ENCODE assay signal across 9 cellular contexts in the genomic region with DNA sequence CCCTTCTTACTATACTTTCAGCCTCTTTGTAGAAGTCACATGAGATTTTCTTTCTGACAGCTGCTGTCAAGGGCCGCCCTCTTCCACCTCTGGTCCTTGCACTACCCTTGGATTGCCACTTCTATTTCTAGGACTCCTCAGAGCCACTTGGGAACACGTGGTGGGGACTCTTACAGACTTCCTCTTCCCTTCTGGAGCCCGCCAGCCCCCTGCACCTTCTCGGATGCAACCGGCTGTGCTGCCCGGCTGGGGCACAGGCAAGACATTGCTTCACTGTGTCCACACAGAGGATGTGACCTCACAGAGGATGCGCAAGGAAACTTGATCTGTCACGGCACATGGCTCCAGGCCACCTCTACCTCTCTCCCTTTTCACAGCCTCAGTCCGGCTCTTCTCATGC. TPM values are rescaled to one million over a fixed set of nuclear protein-coding genes. Genes with fewer than 3 reads are reported as not detected.
DNase-seq lines count a peak whose midpoint lies in the region; ATAC-seq and TF ChIP-seq lines count a peak whose summit lies in the region.
"Had no signal": no experiment of that assay in that cellular context is flagged by ENCODE, and none has a peak within 500 bp of the region (broad histone marks: within the 10 kb centered on the region; RNA-seq: fewer than 3 reads in every experiment).

No MANE protein-coding gene starts in this region.

- H3K27me3 ChIP-seq in neutrophil, result no peaks in the 10 kb centered on the region

- H3K27me3 Mint-ChIP-seq in brain, result peaks cover 4% of the 10 kb centered on the region
- peaks cover 2% of the 10 kb centered on the region for H3K27me3 Mint-ChIP-seq in glutamatergic neuron (ENCODE audit: unreplicated experiment)

- DNase-seq in EL, result peak; percentile 32
- peak; percentile 53 for DNase-seq in NCI-H2196 (lab: John Stamatoyannopoulos, UW; ENCODE audit: unreplicated experiment)
- DNase-seq in glutamatergic neuron, result no peak
- no peak for DNase-seq in NCI-H1694 treated with DMSO at 0.1 percent for 48 hours (lab: John Stamatoyannopoulos, UW)
- DNase-seq: NCI-H1417 treated with DMSO at 0.1 percent for 48 hours had no signal

- H3K27ac ChIP-seq in neutrophil, result peak overlapping the region; percentile 76

- peaks cover 4% of the 10 kb centered on the region for H3K36me3 ChIP-seq in neutrophil

- H3K4me1 ChIP-seq in neutrophil (ENCODE audit: control insufficient read depth in 1 of 2, insufficient read depth in 1 of 2, low read depth in 1 of 2, low read length in 1 of 2), result peaks cover 52 to 58% of the 10 kb centered on the region in 2 experiments

- no peaks in the 10 kb centered on the region for H3K36me3 Mint-ChIP-seq in brain
- H3K36me3 Mint-ChIP-seq in glutamatergic neuron (ENCODE audit: unreplicated experiment), result no peaks in the 10 kb centered on the region

- ATAC-seq in HG03521 (IDR thresholded peaks at IDR 0.05; ENCODE audit: unreplicated experiment) (no peak), GM19351 (IDR thresholded peaks at IDR 0.05; ENCODE audit: unreplicated experiment) (no peak)

- no peak overlapping the region for H3K4me3 Mint-ChIP-seq in brain
- no peak overlapping the region for H3K4me3 Mint-ChIP-seq in glutamatergic neuron (ENCODE audit: unreplicated experiment)

- H3K27ac Mint-ChIP-seq in brain (peak overlapping the region in 3 of 5 experiments; percentile 1 to 45 (median 42)), glutamatergic neuron (ENCODE audit: unreplicated experiment) (no peak overlapping the region)

- H3K4me3 ChIP-seq in neutrophil (ENCODE audit: low read depth in 1 of 2, low read length in 1 of 2), result no peak overlapping the region

- peaks cover 0 to 3% (median 0%) of the 10 kb centered on the region in 5 experiments for H3K9me3 Mint-ChIP-seq in brain
- H3K9me3 Mint-ChIP-seq in glutamatergic neuron (ENCODE audit: unreplicated experiment), result peaks cover 4% of the 10 kb centered on the region

- TF ChIP-seq CTCF in brain (conservative IDR thresholded peaks at IDR 0.05) (no peak), neutrophil (IDR thresholded peaks at IDR 0.05) (peak; percentile 57), glutamatergic neuron (IDR thresholded peaks at IDR 0.05; ENCODE audit: partially characterized antibody, unreplicated experiment) (no peak)

- H3K9me3 ChIP-seq in neutrophil, result no peaks in the 10 kb centered on the region

- H3K4me1 Mint-ChIP-seq in brain (peaks cover 82% of the 10 kb centered on the region), glutamatergic neuron (ENCODE audit: low read depth, unreplicated experiment) (peaks cover 4% of the 10 kb centered on the region)

RNA-seq across cellular contexts. Expression of a gene that starts 2.4 kb away (rescaled TPM):
- polyA plus RNA-seq in brain (ENCODE audit: insufficient read depth, low read depth, low replicate concordance), result 0.59 TPM
- 0.20 TPM for total RNA-seq in glutamatergic neuron (ENCODE audit: unreplicated experiment)

RNA-seq across cellular contexts. Expression of a gene that starts 39.4 kb away (rescaled TPM):
- polyA plus RNA-seq in brain (ENCODE audit: insufficient read depth, low read depth, low replicate concordance), result 3.4 TPM
- total RNA-seq in glutamatergic neuron (ENCODE audit: unreplicated experiment), result 2.7 TPM

Comparison
In these comparisons a context has a peak if more than half of its experiments do, and no peak if none do; other contexts are left out.
1. DNase-seq: peak in EL (single experiment) and NCI-H2196 (single experiment); none in glutamatergic neuron (single experiment) and NCI-H1694 treated with DMSO at 0.1 percent for 48 hours (single experiment).